ENCODE assay signal across 8 cellular contexts in genomic region chr17:45440860-45441515, GRCh38. TPM values are rescaled to one million over a fixed set of nuclear protein-coding genes. Genes with fewer than 3 reads are reported as not detected.
DNase-seq lines count a peak whose midpoint lies in the region; ATAC-seq and TF ChIP-seq lines count a peak whose summit lies in the region.
"Not testable (repeated sequence)": the region's sequence is repeated elsewhere in the genome, so short reads cannot be mapped to it uniquely, and the experiment has no call there.

No MANE protein-coding gene starts in this region.

- not testable (repeated sequence) for H3K9me3 ChIP-seq in DND-41 (ENCODE audit: insufficient read depth, low read length, severe bottlenecking); Loucy (ENCODE audit: insufficient read depth, low read depth, low read length); esophagus (ENCODE audit: control insufficient read depth in 2 of 2, insufficient read depth in 1 of 2, low read depth in 1 of 2, low read length in 1 of 2)

- H3K9me2 ChIP-seq in Loucy (replicated peaks; ENCODE audit: low read depth, low read length) = not testable (repeated sequence)

- H3K9me3 Mint-ChIP-seq in activated CD8-positive, alpha-beta T cell treated with anti-CD3 and anti-CD28 coated beads, Interleukin-2, amount 10 ng/mL, durations not matched to agents 7 days and 5 days (ENCODE audit: insufficient read depth) = not testable (repeated sequence)

- H2AFZ ChIP-seq in DND-41 (ENCODE audit: low read depth, low read length); Loucy (ENCODE audit: low read length): not testable (repeated sequence)

- peaks cover 36% of the 10 kb centered on the region for H3K4me1 Mint-ChIP-seq in activated CD8-positive, alpha-beta T cell treated with anti-CD3 and anti-CD28 coated beads, Interleukin-2, amount 10 ng/mL, durations not matched to agents 7 days and 5 days (ENCODE audit: low read depth)

- not testable (repeated sequence) for H4K20me1 ChIP-seq in DND-41 (ENCODE audit: insufficient read depth, low read length); Loucy (ENCODE audit: insufficient read depth, low read length, poor library complexity, severe bottlenecking)

- POLR2A ChIA-PET in activated CD8-positive, alpha-beta T cell treated with anti-CD3 and anti-CD28 coated beads, Interleukin-2, amount 10 ng/mL, durations not matched to agents 7 days and 5 days (lab: Charles Lee) = interaction anchor here (1.3 kb wide), 1 partner anchor 144 kb away, joined by 3 read pairs; no protein-coding TSS in a partner anchor

- peak; percentile 53 for DNase-seq in DND-41
- not testable (repeated sequence) for DNase-seq in activated CD8-positive, alpha-beta T cell treated with anti-CD3 and anti-CD28 coated beads, Interleukin-2, amount 10 ng/mL, durations not matched to agents 7 days and 5 days
- DNase-seq in stimulated activated CD8-positive, alpha-beta memory T cell treated with anti-CD3 and anti-CD28 coated beads, Interleukin-4, amount 100 ng/mL, for 48 hours = peak; percentile 51

- H3K27me3 ChIP-seq in DND-41 (ENCODE audit: insufficient read depth, low read length, poor library complexity); Loucy (ENCODE audit: insufficient read depth, low read length, poor library complexity, severe bottlenecking); esophagus (ENCODE audit: control insufficient read depth in 1 of 2, insufficient read depth in 2 of 2, low read length in 2 of 2): not testable (repeated sequence)

- CTCF ChIA-PET in activated CD8-positive, alpha-beta T cell treated with anti-CD3 and anti-CD28 coated beads, Interleukin-2, amount 10 ng/mL, durations not matched to agents 7 days and 5 days (lab: Charles Lee) = interaction anchor here (0.8 kb wide), 1 partner anchor 12 kb away, joined by 4 read pairs; no protein-coding TSS in a partner anchor

- H3K4me3 Mint-ChIP-seq in activated CD8-positive, alpha-beta T cell treated with anti-CD3 and anti-CD28 coated beads, Interleukin-2, amount 10 ng/mL, durations not matched to agents 7 days and 5 days = not testable (repeated sequence)

- H3K4me1 ChIP-seq in DND-41 (ENCODE audit: insufficient read depth, low read length) = not testable (repeated sequence)
- H3K4me1 ChIP-seq in Loucy (ENCODE audit: insufficient read depth, low read length, poor library complexity, severe bottlenecking) (peaks cover 24% of the 10 kb centered on the region), esophagus (ENCODE audit: control insufficient read depth in 2 of 2, insufficient read depth in 2 of 2, low read length in 1 of 2) (peaks cover 0 to 15% of the 10 kb centered on the region in 2 donors)

- H3K27ac ChIP-seq in DND-41 (ENCODE audit: low read length) = not testable (repeated sequence)
- H3K27ac ChIP-seq in esophagus (ENCODE audit: low read depth in 2 of 2, low read length in 1 of 2) = peak overlapping the region; percentile 83 to 84

- H3K27me3 Mint-ChIP-seq in activated CD8-positive, alpha-beta T cell treated with anti-CD3 and anti-CD28 coated beads, Interleukin-2, amount 10 ng/mL, durations not matched to agents 7 days and 5 days (ENCODE audit: low read depth) = not testable (repeated sequence)

- H3K36me3 Mint-ChIP-seq in activated CD8-positive, alpha-beta T cell treated with anti-CD3 and anti-CD28 coated beads, Interleukin-2, amount 10 ng/mL, durations not matched to agents 7 days and 5 days (ENCODE audit: low read depth) = peaks cover 14% of the 10 kb centered on the region

- not testable (repeated sequence) for H3K9ac ChIP-seq in DND-41 (ENCODE audit: low read depth, low read length)
- H3K9ac ChIP-seq in Loucy (ENCODE audit: low read depth, low read length, poor library complexity, severe bottlenecking) = peak overlapping the region; percentile 55

- not testable (repeated sequence) for H3K79me2 ChIP-seq in DND-41 (ENCODE audit: insufficient read depth, low read length); Loucy (ENCODE audit: insufficient read depth, low read length)

- H3F3A ChIP-seq in Loucy (ENCODE audit: low read depth) = not testable (repeated sequence)

- TF ChIP-seq CTCF in DND-41 (IDR thresholded peaks at IDR 0.05; ENCODE audit: borderline replicate concordance, extremely low read depth, low read length, poor library complexity, severe bottlenecking); Loucy (conservative IDR thresholded peaks at IDR 0.05; ENCODE audit: low read length): not testable (repeated sequence)

- H3K27ac Mint-ChIP-seq in activated CD8-positive, alpha-beta T cell treated with anti-CD3 and anti-CD28 coated beads, Interleukin-2, amount 10 ng/mL, durations not matched to agents 7 days and 5 days = not testable (repeated sequence)

- peaks cover 34% of the 10 kb centered on the region for H3K36me3 ChIP-seq in DND-41 (ENCODE audit: insufficient read depth, low read length)
- H3K36me3 ChIP-seq in Loucy (ENCODE audit: insufficient read depth, low read length) = not testable (repeated sequence)
- H3K36me3 ChIP-seq in esophagus (ENCODE audit: control insufficient read depth in 2 of 2, insufficient read depth in 2 of 2, low read length in 1 of 2) = peaks cover 0 to 32% of the 10 kb centered on the region in 2 donors

- H3K4me2 ChIP-seq in DND-41 (ENCODE audit: insufficient read depth, low read length) = not testable (repeated sequence)
- peak overlapping the region; percentile 76 for H3K4me2 ChIP-seq in Loucy (ENCODE audit: low read depth, low read length, poor library complexity, severe bottlenecking)

- ATAC-seq in DND-41 (ENCODE audit: insufficient read depth, low read depth) (peak; percentile 71), GM19025 (IDR thresholded peaks at IDR 0.05; ENCODE audit: low read depth, unreplicated experiment) (peak; percentile 63), GM21619 (IDR thresholded peaks at IDR 0.05; ENCODE audit: unreplicated experiment) (peak; percentile 69), HG03025 (IDR thresholded peaks at IDR 0.05; ENCODE audit: low FRiP score, unreplicated experiment) (peak; percentile 47)
- ATAC-seq in activated CD8-positive, alpha-beta T cell treated with anti-CD3 and anti-CD28 coated beads, Interleukin-2, amount 10 ng/mL, durations not matched to agents 7 days and 5 days = peak; percentile 34

- 67 to 69% methylated on average over 7 of the region's 7 CpGs for WGBS in esophagus, 2 donors

- not testable (repeated sequence) for H3K4me3 ChIP-seq in DND-41 (ENCODE audit: low read depth in 1 of 2, low read length in 2 of 2); Loucy (ENCODE audit: low read length, poor library complexity, severe bottlenecking); esophagus (ENCODE audit: low read depth in 1 of 2, low read length in 2 of 2)

RNA-seq across cellular contexts. Expression of gene ARHGAP27, which starts 8.3 kb away (rescaled TPM):
- total RNA-seq in activated CD8-positive, alpha-beta T cell treated with anti-CD3 and anti-CD28 coated beads, Interleukin-2, amount 10 ng/mL, durations not matched to agents 7 days and 5 days = 100 to 1,000 TPM; 100 to 106 TPM
- polyA plus RNA-seq in esophagus = 100 to 1,000 TPM in 1 of 2 donors, 10 to 100 TPM in 1; 100.0 to 211 TPM

RNA-seq across cellular contexts. Expression of gene PLEKHM1, which starts 49.5 kb away (rescaled TPM):
- 10 to 100 TPM; 50.5 to 52.7 TPM for total RNA-seq in activated CD8-positive, alpha-beta T cell treated with anti-CD3 and anti-CD28 coated beads, Interleukin-2, amount 10 ng/mL, durations not matched to agents 7 days and 5 days
- 10 to 100 TPM; 43.9 to 80.4 TPM for polyA plus RNA-seq in esophagus
